ENCODE assay signal across 18 cellular contexts in the genomic region with DNA sequence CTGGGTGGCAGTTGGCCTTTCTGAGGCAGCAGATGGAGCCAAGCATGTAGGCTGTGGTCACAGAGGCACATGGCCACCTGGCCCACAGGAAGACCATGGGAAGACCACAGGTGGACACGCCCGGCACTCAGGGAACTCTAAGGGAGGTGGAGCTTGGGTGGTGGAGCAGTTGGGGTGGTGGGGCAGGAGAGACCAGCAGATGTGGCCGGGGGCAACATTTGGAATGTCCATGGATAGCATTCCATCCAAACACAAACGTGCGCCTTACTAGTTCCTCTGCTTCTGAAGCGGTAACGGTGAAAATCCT.
DNase-seq lines count a peak whose midpoint lies in the region; ATAC-seq and TF ChIP-seq lines count a peak whose summit lies in the region.
"Had no signal": no experiment of that assay in that cellular context is flagged by ENCODE, and none has a peak within 500 bp of the region (broad histone marks: within the 10 kb centered on the region; RNA-seq: fewer than 3 reads in every experiment).

No MANE protein-coding gene starts in this region.

- no peak overlapping the region for H4K91ac ChIP-seq in neuronal stem cell (ENCODE audit: low read depth, low read length, poor library complexity)

- H3K9ac ChIP-seq in neuronal stem cell (ENCODE audit: low read depth, low read length, poor library complexity): no peak overlapping the region

- no peak overlapping the region for H2BK12ac ChIP-seq in neuronal stem cell (ENCODE audit: low read length)

- no peak overlapping the region for H3K4me2 ChIP-seq in neuronal stem cell (ENCODE audit: insufficient read depth, low read length, poor library complexity, severe bottlenecking)

- peak overlapping the region; percentile 8 for H2AK5ac ChIP-seq in neuronal stem cell (ENCODE audit: low read depth, low read length)

- H3K27me3 ChIP-seq in left ventricle myocardium inferior (ENCODE audit: low read depth) (peaks cover 53% of the 10 kb centered on the region), neuronal stem cell (ENCODE audit: control insufficient read depth in 3 of 3, insufficient read depth in 3 of 3, low read depth in 1 of 3, low read length in 3 of 3) (peaks cover 0 to 2% (median 0%) of the 10 kb centered on the region in 3 experiments)

- H3K4ac ChIP-seq in neuronal stem cell (ENCODE audit: low read length): no peak overlapping the region

- no peak overlapping the region for H4K8ac ChIP-seq in neuronal stem cell (ENCODE audit: low read depth, low read length)

- H3K79me1 ChIP-seq in neuronal stem cell (ENCODE audit: low read depth, low read length): no peaks in the 10 kb centered on the region

- WGBS in neuronal stem cell (ENCODE audit: extremely low coverage in 2 of 2, insufficient read length in 2 of 2, insufficient replicate concordance in 1 of 2), 2 donors: no CpG with 5 or more reads among the region's 7 CpGs

- no peak overlapping the region for H2BK5ac ChIP-seq in neuronal stem cell (ENCODE audit: low read length)

- no peaks in the 10 kb centered on the region for H3K4me1 ChIP-seq in left ventricle myocardium inferior
- H3K4me1 ChIP-seq in neuronal stem cell (ENCODE audit: control insufficient read depth in 2 of 2, insufficient read depth in 1 of 2, low read depth in 1 of 2, low read length in 2 of 2): peaks cover 0 to 3% of the 10 kb centered on the region in 2 donors
- H3K4me1 ChIP-seq: HAP-1 had no signal

- H2BK120ac ChIP-seq in neuronal stem cell (ENCODE audit: low read depth, low read length): no peak overlapping the region

- no peak overlapping the region for H3K18ac ChIP-seq in neuronal stem cell (ENCODE audit: low read length)

- H3K4me3 ChIP-seq in left ventricle myocardium inferior (no peak overlapping the region), neuronal stem cell (ENCODE audit: low read length in 2 of 2) (peak overlapping the region in 1 of 2 donors; percentile 56)
- H3K4me3 ChIP-seq: GM12878, HAP-1, K562 had no signal

- H3K36me3 ChIP-seq in left ventricle myocardium inferior: no peaks in the 10 kb centered on the region
- H3K36me3 ChIP-seq in neuronal stem cell (replicated peaks in 1 of 2; ENCODE audit: control insufficient read depth in 2 of 2, insufficient read depth in 2 of 2, low read length in 2 of 2): peaks cover 0 to 1% of the 10 kb centered on the region in 2 donors
- H3K36me3 ChIP-seq: HAP-1 had no signal

- ATAC-seq in Right ventricle myocardium inferior (no peak), HG02763 (IDR thresholded peaks at IDR 0.05; ENCODE audit: unreplicated experiment) (no peak)
- ATAC-seq: GM12878, K562 had no signal

- no peak for TF ChIP-seq CTCF in left ventricle myocardium inferior (IDR thresholded peaks at IDR 0.05; ENCODE audit: borderline replicate concordance)

- H3K27ac ChIP-seq in left ventricle myocardium inferior (replicated peaks): no peak overlapping the region
- no peak overlapping the region for H3K27ac ChIP-seq in neuronal stem cell (replicated peaks; ENCODE audit: low read length)
- H3K27ac ChIP-seq: HL-60 had no signal

- intact Hi-C loops in Right ventricle myocardium inferior (cut with DNase I): no loop called here
- intact Hi-C loops in left ventricle myocardium inferior (cut with micrococcal nuclease): no loop called here

- H3K9me3 ChIP-seq in left ventricle myocardium inferior (replicated peaks) (no peaks in the 10 kb centered on the region), neuronal stem cell (replicated peaks in 1 of 2; ENCODE audit: control insufficient read depth in 2 of 2, insufficient read depth in 1 of 2, low read depth in 1 of 2, low read length in 2 of 2) (peaks cover 0 to 11% of the 10 kb centered on the region in 2 donors)
- H3K9me3 ChIP-seq: HAP-1 had no signal

- no peak overlapping the region for H2AFZ ChIP-seq in neuronal stem cell (ENCODE audit: low read length)

- no peak overlapping the region for H3K14ac ChIP-seq in neuronal stem cell (ENCODE audit: low read length)

- H3K23ac ChIP-seq in neuronal stem cell (ENCODE audit: low read depth, low read length, poor library complexity): no peak overlapping the region

- DNase-seq in Right ventricle myocardium inferior (ENCODE audit: missing footprints) (peak; percentile 28), left ventricle myocardium inferior (no peak), cerebellum (ENCODE audit: low spot score) (peak; percentile 32), neuronal stem cell (ENCODE audit: low spot score) (no peak), erythroblast (lab: John Stamatoyannopoulos, UW) (no peak)
- DNase-seq in stimulated activated naive CD4-positive, alpha-beta T cell (lab: John Stamatoyannopoulos, UW): no peak
- DNase-seq: 8988T; AML-193; C1 segment of cervical spinal cord; Calu3; CD4-positive, alpha-beta T cell; DMS 273 treated with DMSO at 0.1 percent for 48 hours; GOT3 had no signal

- TF ChIP-seq POLR2A in erythroblast (IDR thresholded peaks at IDR 0.05; ENCODE audit: low read length): no peak

- H2BK15ac ChIP-seq in neuronal stem cell (ENCODE audit: low read length): no peak overlapping the region

Comparison
In these comparisons a context has a peak if more than half of its experiments do, and no peak if none do; other contexts are left out.
1. DNase-seq: peak in Right ventricle myocardium inferior (single experiment) and cerebellum (single experiment); none in left ventricle myocardium inferior (single experiment), neuronal stem cell (single experiment), stimulated activated naive CD4-positive, alpha-beta T cell (0 of 6) and erythroblast (0 of 2).